ENCODE assay signal across 1 cellular context in the genomic region with DNA sequence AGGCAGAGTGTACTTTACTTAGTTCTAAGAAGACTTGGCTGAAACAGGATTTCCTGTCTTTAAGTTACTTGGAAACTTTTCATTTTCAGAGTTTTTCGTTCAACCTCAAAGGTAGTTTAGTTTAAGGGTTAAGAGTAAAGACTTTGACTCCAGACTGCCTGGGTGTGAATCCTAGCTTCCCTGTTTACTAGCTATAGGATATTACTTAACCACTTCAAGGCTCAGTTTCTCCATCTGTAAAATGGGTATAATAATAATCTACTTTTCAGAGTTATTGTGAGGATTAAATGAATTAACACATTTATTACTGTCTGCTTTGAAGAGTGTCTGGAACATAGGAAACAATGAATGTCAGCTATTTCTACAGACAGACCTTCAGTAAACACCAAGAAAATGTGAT.
TF ChIP-seq lines count a peak whose summit lies in the region.

No MANE protein-coding gene starts in this region.

TF ChIP-seq in HepG2, 621 proteins besides CTCF, POLR2A, EP300 and RAD21:
- TF ChIP-seq CHD4 (IDR thresholded peaks at IDR 0.05; ENCODE audit: borderline replicate concordance, low read length) (peak; percentile 91; the same call in 1 of the 2 replicates), ZNF629 (CRISPR knock-in tag; conservative IDR thresholded peaks at IDR 0.05) (peak; percentile 90), IKZF1 (IDR thresholded peaks at IDR 0.05) (no peak)
